In genomic region chr15:79863886-79864285, GRCh38 we compare ENCODE assay signal across 20 cellular contexts. TPM values are rescaled to one million over a fixed set of nuclear protein-coding genes. Genes with fewer than 3 reads are reported as not detected.
DNase-seq lines count a peak whose midpoint lies in the region; FAIRE-seq and TF ChIP-seq lines count a peak whose summit lies in the region.
"Had no signal": no experiment of that assay in that cellular context is flagged by ENCODE, and none has a peak within 500 bp of the region (broad histone marks: within the 10 kb centered on the region; RNA-seq: fewer than 3 reads in every experiment).

No MANE protein-coding gene starts in this region.

- peaks cover 1% of the 10 kb centered on the region for H3K36me3 ChIP-seq in bronchial epithelial cell (ENCODE audit: control insufficient read depth, insufficient read depth, low read length)
- peaks cover 5 to 11% of the 10 kb centered on the region in 2 experiments for H3K36me3 ChIP-seq in mesenchymal stem cell (ENCODE audit: control insufficient read depth in 1 of 2, insufficient read depth in 2 of 2, low read depth in 1 of 2, low read length in 2 of 2)
- H3K36me3 ChIP-seq: gastrocnemius medialis had no signal

- intact Hi-C loops in posterior vena cava (cut with DNase I) = no loop called here

- no peaks in the 10 kb centered on the region for H3K27me3 ChIP-seq in bronchial epithelial cell (ENCODE audit: control insufficient read depth, insufficient read depth, low read length)
- no peaks in the 10 kb centered on the region for H3K27me3 ChIP-seq in mesenchymal stem cell (ENCODE audit: control insufficient read depth in 1 of 2, insufficient read depth in 1 of 2, low read length in 2 of 2)
- H3K27me3 ChIP-seq: body of pancreas, gastrocnemius medialis, stomach had no signal

- H3K9me3 ChIP-seq in mesenchymal stem cell (ENCODE audit: control insufficient read depth, low read length) = no peaks in the 10 kb centered on the region
- H3K9me3 ChIP-seq: body of pancreas, gastrocnemius medialis, stomach had no signal

- H2BK5ac ChIP-seq in mesenchymal stem cell (ENCODE audit: low read depth, low read length, poor library complexity, severe bottlenecking) = no peak overlapping the region

- TF ChIP-seq CTCF in bronchial epithelial cell (IDR thresholded peaks at IDR 0.05; ENCODE audit: insufficient read depth, low read length, severe bottlenecking) = no peak

- H3K4me3 ChIP-seq in bronchial epithelial cell (ENCODE audit: low read depth, low read length) = no peak overlapping the region
- H3K4me3 ChIP-seq in mesenchymal stem cell (ENCODE audit: insufficient read depth in 1 of 2, low read depth in 1 of 2, low read length in 2 of 2) = no peak overlapping the region
- H3K4me3 ChIP-seq: body of pancreas, gastrocnemius medialis, stomach had no signal

- peaks cover 10% of the 10 kb centered on the region for H3K79me1 ChIP-seq in mesenchymal stem cell (replicated peaks; ENCODE audit: low read length, poor library complexity, severe bottlenecking)

- H3K4me1 ChIP-seq in mesenchymal stem cell (ENCODE audit: control insufficient read depth, insufficient read depth, low read depth, low read length) = no peaks in the 10 kb centered on the region
- H3K4me1 ChIP-seq: gastrocnemius medialis had no signal

- peak; percentile 72 for DNase-seq in HCEC 1CT
- DNase-seq in RCC 7860 (ENCODE audit: low spot score) = peak; percentile 39
- DNase-seq in bronchial epithelial cell (ENCODE audit: low read depth) = peak; percentile 81
- DNase-seq in mesenchymal stem cell = peak; percentile 18
- no peak for DNase-seq in SW 1271 (lab: John Stamatoyannopoulos, UW)
- DNase-seq in SHP77 (lab: John Stamatoyannopoulos, UW) = no peak
- no peak for DNase-seq in posterior vena cava (ENCODE audit: low spot score)
- DNase-seq in GM19239 (ENCODE audit: insufficient read length, low spot score) = no peak
- DNase-seq: activated T-cell treated with anti-CD3 and anti-CD28 coated beads, Interleukin-2, amount 50 U/mL, for 72 hours; body of pancreas; COR-L47; endodermal cell; gastrocnemius medialis; GOT3; left cardiac atrium; NCI-H187 treated with DMSO at 0.1 percent for 48 hours; NCI-H510A; Right ventricle myocardium superior; stomach had no signal

- H2BK120ac ChIP-seq in mesenchymal stem cell (ENCODE audit: low read depth, low read length) = no peak overlapping the region

- H3K27ac ChIP-seq in mesenchymal stem cell (ENCODE audit: low read length, poor library complexity, severe bottlenecking) = no peak overlapping the region
- H3K27ac ChIP-seq: body of pancreas, gastrocnemius medialis had no signal

- H4K91ac ChIP-seq in mesenchymal stem cell (ENCODE audit: low read length) = no peak overlapping the region

- H3K9ac ChIP-seq in mesenchymal stem cell (ENCODE audit: low read length) = no peak overlapping the region

- WGBS in mesenchymal stem cell = 88% methylated on average over 6 of the region's 6 CpGs

- no peak overlapping the region for H3K4me2 ChIP-seq in mesenchymal stem cell (ENCODE audit: low read length, poor library complexity, severe bottlenecking)

- no peak overlapping the region for H3K18ac ChIP-seq in mesenchymal stem cell (ENCODE audit: low read depth in 1 of 2, low read length in 2 of 2)

- no peak for FAIRE-seq in RCC 7860 (lab: Jason Lieb, UNC)
- no peak for FAIRE-seq in bronchial epithelial cell (lab: Jason Lieb, UNC)
- no peak for FAIRE-seq in GM19239 (lab: Jason Lieb, UNC)
- FAIRE-seq: colon had no signal

- H3K4ac ChIP-seq in mesenchymal stem cell (ENCODE audit: low read depth in 1 of 2, low read length in 2 of 2) = no peak overlapping the region

- H2AFZ ChIP-seq in mesenchymal stem cell (ENCODE audit: low read depth, low read length) = no peak overlapping the region

- H2AK5ac ChIP-seq in mesenchymal stem cell (ENCODE audit: low read length, severe bottlenecking) = no peak overlapping the region

- H3K14ac ChIP-seq in mesenchymal stem cell (ENCODE audit: low read length in 2 of 2) = no peak overlapping the region

- no peak overlapping the region for H4K8ac ChIP-seq in mesenchymal stem cell (ENCODE audit: low read length)

- no peak overlapping the region for H3K23ac ChIP-seq in mesenchymal stem cell (ENCODE audit: low read length in 2 of 2)

- no peak overlapping the region for H2BK15ac ChIP-seq in mesenchymal stem cell (ENCODE audit: low read depth, poor library complexity, severe bottlenecking)

- H2BK12ac ChIP-seq in mesenchymal stem cell (ENCODE audit: low read length in 2 of 2) = no peak overlapping the region

RNA-seq across cellular contexts. Expression of gene MTHFS, which starts 32.9 kb away (rescaled TPM):
- 32.5 and 33.4 TPM in 2 replicates for total RNA-seq in bronchial epithelial cell
- polyA plus RNA-seq in mesenchymal stem cell (2013, experiment 1 of 2) = 7.6 TPM
- 7.9 TPM for polyA plus RNA-seq in mesenchymal stem cell (2013, experiment 2 of 2)
- total RNA-seq in posterior vena cava = 10 to 100 TPM in 1 of 2 donors, 1 to 10 TPM in 1; 6.9 to 18.1 TPM

Comparison
In these comparisons a context has a peak if more than half of its experiments do, and no peak if none do; other contexts are left out.
1. DNase-seq: peak in HCEC 1CT (single experiment), RCC 7860 (single experiment), bronchial epithelial cell (single experiment) and mesenchymal stem cell (single experiment); none in SW 1271 (0 of 2), SHP77 (0 of 2), posterior vena cava (single experiment) and GM19239 (single experiment).